ENCODE assay signal across 28 cellular contexts in the genomic region with DNA sequence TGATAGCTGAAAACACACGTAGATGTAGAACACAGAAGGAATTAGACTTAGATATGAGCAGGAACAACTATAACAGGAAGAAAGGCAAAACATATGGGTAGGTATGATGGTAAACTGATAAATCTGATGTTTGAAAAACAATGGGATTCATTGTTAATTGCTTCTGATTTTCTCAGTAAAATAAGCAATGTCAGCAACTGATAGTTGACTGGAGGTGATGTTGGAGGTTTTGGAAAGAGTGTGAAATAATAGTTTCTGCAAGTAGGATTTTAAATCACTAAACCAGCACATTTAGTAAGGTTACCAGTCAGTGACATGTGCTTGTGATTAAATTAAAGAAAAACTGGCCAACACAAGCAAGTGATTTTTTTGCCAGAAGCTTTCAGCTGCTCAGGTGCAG.
"Had no signal": no experiment of that assay in that cellular context is flagged by ENCODE, and none has a peak within 500 bp of the region (broad histone marks: within the 10 kb centered on the region; RNA-seq: fewer than 3 reads in every experiment).

No MANE protein-coding gene starts in this region.

- H3K9me3 Mint-ChIP-seq: type B pancreatic cell had no signal

- H3K9me3 ChIP-seq: stomach, testis, thoracic aorta, thyroid gland, tibial artery, transverse colon, upper lobe of left lung, uterus, vagina had no signal

- H3K36me3 Mint-ChIP-seq: stimulated activated effector memory CD8-positive, alpha-beta T cell treated with anti-CD3 and anti-CD28 coated beads, Interleukin-12 subunit alpha, Interleukin-12 subunit beta, amount 100 ng/mL, for 72 hours; stimulated activated memory B cell treated with anti-CD40 and anti-IgM and Interleukin-4, amounts not matched to agents 10 μg/mL and 1 μg/mL and 100 μg/mL, for 72 hours; stimulated activated naive B cell treated with anti-CD40 and anti-IgM and Interleukin-4, amounts not matched to agents 10 μg/mL and 1 μg/mL and 100 μg/mL, for 72 hours; type B pancreatic cell had no signal

- H3K27ac Mint-ChIP-seq: stimulated activated effector memory CD8-positive, alpha-beta T cell treated with anti-CD3 and anti-CD28 coated beads, Interleukin-12 subunit alpha, Interleukin-12 subunit beta, amount 100 ng/mL, for 72 hours; stimulated activated memory B cell treated with anti-CD40 and anti-IgM and Interleukin-4, amounts not matched to agents 10 μg/mL and 1 μg/mL and 100 μg/mL, for 72 hours; stimulated activated naive B cell treated with anti-CD40 and anti-IgM and Interleukin-4, amounts not matched to agents 10 μg/mL and 1 μg/mL and 100 μg/mL, for 72 hours; stimulated activated naive CD8-positive, alpha-beta T cell treated with anti-CD3 and anti-CD28 coated beads, Interleukin-15, amount 100 ng/mL, for 72 hours; stimulated activated naive CD8-positive, alpha-beta T cell treated with anti-CD3 and anti-CD28 coated beads, Interleukin-15, Interleukin-2, amounts not matched to agents 100 ng/mL and 50 ng/mL, for 24 hours; type B pancreatic cell had no signal

- ATAC-seq: stimulated activated effector memory CD8-positive, alpha-beta T cell treated with anti-CD3 and anti-CD28 coated beads, Interleukin-12 subunit alpha, Interleukin-12 subunit beta, amount 100 ng/mL, for 72 hours; stimulated activated memory B cell treated with anti-CD40 and anti-IgM and Interleukin-4, amounts not matched to agents 10 μg/mL and 1 μg/mL and 100 μg/mL, for 72 hours; stimulated activated naive B cell treated with anti-CD40 and anti-IgM and Interleukin-4, amounts not matched to agents 10 μg/mL and 1 μg/mL and 100 μg/mL, for 72 hours; stimulated activated naive CD8-positive, alpha-beta T cell treated with anti-CD3 and anti-CD28 coated beads, Interleukin-15, amount 100 ng/mL, for 72 hours; stimulated activated naive CD8-positive, alpha-beta T cell treated with anti-CD3 and anti-CD28 coated beads, Interleukin-15, Interleukin-2, amounts not matched to agents 100 U/mL and 50 U/mL, for 24 hours had no signal

- H3K27me3 Mint-ChIP-seq: stimulated activated memory B cell treated with anti-CD40 and anti-IgM and Interleukin-4, amounts not matched to agents 10 μg/mL and 1 μg/mL and 100 μg/mL, for 72 hours; stimulated activated naive B cell treated with anti-CD40 and anti-IgM and Interleukin-4, amounts not matched to agents 10 μg/mL and 1 μg/mL and 100 μg/mL, for 72 hours; stimulated activated naive CD8-positive, alpha-beta T cell treated with anti-CD3 and anti-CD28 coated beads, Interleukin-15, amount 100 ng/mL, for 72 hours; stimulated activated naive CD8-positive, alpha-beta T cell treated with anti-CD3 and anti-CD28 coated beads, Interleukin-15, Interleukin-2, amounts not matched to agents 100 ng/mL and 50 ng/mL, for 24 hours; type B pancreatic cell had no signal

- H3K27ac ChIP-seq: stomach, suprapubic skin, testis, thoracic aorta, thyroid gland, tibial artery, tibial nerve, transverse colon, upper lobe of left lung, uterus, vagina had no signal

- H3K4me1 Mint-ChIP-seq: stimulated activated effector memory CD8-positive, alpha-beta T cell treated with anti-CD3 and anti-CD28 coated beads, Interleukin-12 subunit alpha, Interleukin-12 subunit beta, amount 100 ng/mL, for 72 hours; stimulated activated memory B cell treated with anti-CD40 and anti-IgM and Interleukin-4, amounts not matched to agents 10 μg/mL and 1 μg/mL and 100 μg/mL, for 72 hours; stimulated activated naive B cell treated with anti-CD40 and anti-IgM and Interleukin-4, amounts not matched to agents 10 μg/mL and 1 μg/mL and 100 μg/mL, for 72 hours; stimulated activated naive CD8-positive, alpha-beta T cell treated with anti-CD3 and anti-CD28 coated beads, Interleukin-15, amount 100 ng/mL, for 72 hours had no signal

- H3K4me1 ChIP-seq: stomach, suprapubic skin, testis, thyroid gland, tibial artery, tibial nerve, transverse colon, upper lobe of left lung, uterus, vagina had no signal

- H3K36me3 ChIP-seq: stomach, suprapubic skin, thoracic aorta, thyroid gland, tibial artery, tibial nerve, transverse colon, upper lobe of left lung, uterus, vagina had no signal

- H3K27me3 ChIP-seq: stomach, suprapubic skin, testis, thyroid gland, tibial artery, tibial nerve, transverse colon, upper lobe of left lung, uterus, vagina had no signal

- FAIRE-seq: urothelium cell line had no signal

- H3K4me3 ChIP-seq: stomach, suprapubic skin, testis, thoracic aorta, thyroid gland, tibial artery, tibial nerve, transverse colon, upper lobe of left lung, uterus, vagina had no signal

- DNase-seq: stimulated activated CD4-positive, alpha-beta T cell treated with anti-CD3 and anti-CD28 coated beads, Interleukin-2, amount 100 ng/mL, for 48 hours; stimulated activated CD4-positive, alpha-beta T cell treated with anti-CD3 and anti-CD28 coated beads, Interleukin-4, amount 100 ng/mL, for 1 hour; stimulated activated CD4-positive, alpha-beta T cell treated with anti-CD3 and anti-CD28 coated beads, Interleukin-4, amount 100 ng/mL, for 24 hours; stimulated activated CD4-positive, alpha-beta T cell treated with anti-CD3 and anti-CD28 coated beads, Interleukin-4, amount 100 ng/mL, for 4 hours; stimulated activated CD8-positive, alpha-beta memory T cell treated with anti-CD3 and anti-CD28 coated beads, Interleukin-4, amount 100 ng/mL, for 48 hours; stimulated activated naive B cell treated with anti-CD40 and anti-IgM and Interleukin-4, amounts not matched to agents 10 μg/mL and 1 μg/mL and 100 μg/mL, for 72 hours; stimulated activated naive CD4-positive, alpha-beta T cell; stimulated activated naive CD4-positive, alpha-beta T cell treated with Interleukin-2 at 50 U/mL for 16 hours; stimulated activated naive CD8-positive, alpha-beta T cell treated with anti-CD3 and anti-CD28 coated beads, Interleukin-15, amount 100 ng/mL, for 72 hours; stimulated activated naive CD8-positive, alpha-beta T cell treated with anti-CD3 and anti-CD28 coated beads, Interleukin-15, Interleukin-2, amounts not matched to agents 100 U/mL and 50 U/mL, for 24 hours; stomach; substantia nigra; testis; thyroid gland; tibial artery; transverse colon; trophoblast cell; upper lobe of left lung; uterus had no signal

- H3K4me3 Mint-ChIP-seq: stimulated activated effector memory CD8-positive, alpha-beta T cell treated with anti-CD3 and anti-CD28 coated beads, Interleukin-12 subunit alpha, Interleukin-12 subunit beta, amount 100 ng/mL, for 72 hours; stimulated activated memory B cell treated with anti-CD40 and anti-IgM and Interleukin-4, amounts not matched to agents 10 μg/mL and 1 μg/mL and 100 μg/mL, for 72 hours; stimulated activated naive B cell treated with anti-CD40 and anti-IgM and Interleukin-4, amounts not matched to agents 10 μg/mL and 1 μg/mL and 100 μg/mL, for 72 hours; stimulated activated naive CD8-positive, alpha-beta T cell treated with anti-CD3 and anti-CD28 coated beads, Interleukin-15, amount 100 ng/mL, for 72 hours; stimulated activated naive CD8-positive, alpha-beta T cell treated with anti-CD3 and anti-CD28 coated beads, Interleukin-15, Interleukin-2, amounts not matched to agents 100 ng/mL and 50 ng/mL, for 24 hours; type B pancreatic cell had no signal
